9 cellular contexts compared by ENCODE assay signal in genomic region chr19:48997972-48998371, GRCh38. TPM values are rescaled to one million over a fixed set of nuclear protein-coding genes. Genes with fewer than 3 reads are reported as not detected.
A peak's percentile ranks its signal among the peaks of the same experiment; 100 is the strongest.
DNase-seq lines count a peak whose midpoint lies in the region; ATAC-seq and TF ChIP-seq lines count a peak whose summit lies in the region.
"Had no signal": no experiment of that assay in that cellular context is flagged by ENCODE, and none has a peak within 500 bp of the region (broad histone marks: within the 10 kb centered on the region; RNA-seq: fewer than 3 reads in every experiment).

No MANE protein-coding gene starts in this region.

- H3K4me3 Mint-ChIP-seq in natural killer cell = no peak overlapping the region
- no peak overlapping the region for H3K4me3 Mint-ChIP-seq in natural killer cell treated with Interleukin-12 subunit alpha and Interleukin-12 subunit beta and Interleukin-15 and Interleukin-18, amount 100 ng/mL, for 72 hours
- no peak overlapping the region for H3K4me3 Mint-ChIP-seq in activated T-helper 2 cell treated with anti-CD3 and anti-CD28 coated beads, Interferon-gamma antibody, Interleukin-2, Interleukin-4, amounts not matched to agents 10 μg/mL and 5 μg/mL and 100 μg/mL, durations not matched to agents 14 hours and 24 hours and 36 hours (ENCODE audit: low read depth)

- no peaks in the 10 kb centered on the region for H3K27me3 Mint-ChIP-seq in natural killer cell (ENCODE audit: low read depth in 2 of 2)
- H3K27me3 Mint-ChIP-seq in natural killer cell treated with Interleukin-12 subunit alpha and Interleukin-12 subunit beta and Interleukin-15 and Interleukin-18, amount 100 ng/mL, for 72 hours = no peaks in the 10 kb centered on the region
- H3K27me3 Mint-ChIP-seq in activated T-helper 2 cell treated with anti-CD3 and anti-CD28 coated beads, Interferon-gamma antibody, Interleukin-2, Interleukin-4, amounts not matched to agents 10 μg/mL and 5 μg/mL and 100 μg/mL, durations not matched to agents 14 hours and 24 hours and 36 hours (ENCODE audit: low read depth) = no peaks in the 10 kb centered on the region

- ATAC-seq in natural killer cell (no peak), HG03108 (IDR thresholded peaks at IDR 0.05; ENCODE audit: unreplicated experiment) (no peak), GM21528 (IDR thresholded peaks at IDR 0.05; ENCODE audit: low FRiP score, unreplicated experiment) (no peak), HG02973 (IDR thresholded peaks at IDR 0.05; ENCODE audit: unreplicated experiment) (no peak)
- no peak for ATAC-seq in natural killer cell treated with Interleukin-12 subunit alpha and Interleukin-12 subunit beta and Interleukin-15 and Interleukin-18, amount 100 ng/mL, for 72 hours

- no peaks in the 10 kb centered on the region for H3K36me3 Mint-ChIP-seq in natural killer cell
- H3K36me3 Mint-ChIP-seq in natural killer cell treated with Interleukin-12 subunit alpha and Interleukin-12 subunit beta and Interleukin-15 and Interleukin-18, amount 100 ng/mL, for 72 hours = no peaks in the 10 kb centered on the region
- peaks cover 34% of the 10 kb centered on the region for H3K36me3 Mint-ChIP-seq in activated T-helper 2 cell treated with anti-CD3 and anti-CD28 coated beads, Interferon-gamma antibody, Interleukin-2, Interleukin-4, amounts not matched to agents 10 μg/mL and 5 μg/mL and 100 μg/mL, durations not matched to agents 14 hours and 24 hours and 36 hours (ENCODE audit: low read depth)

- no peak overlapping the region for H3K27ac Mint-ChIP-seq in natural killer cell
- H3K27ac Mint-ChIP-seq in natural killer cell treated with Interleukin-12 subunit alpha and Interleukin-12 subunit beta and Interleukin-15 and Interleukin-18, amount 100 ng/mL, for 72 hours = no peak overlapping the region
- no peak overlapping the region for H3K27ac Mint-ChIP-seq in activated T-helper 2 cell treated with anti-CD3 and anti-CD28 coated beads, Interferon-gamma antibody, Interleukin-2, Interleukin-4, amounts not matched to agents 10 μg/mL and 5 μg/mL and 100 μg/mL, durations not matched to agents 14 hours and 24 hours and 36 hours

- peaks cover 11 to 24% of the 10 kb centered on the region in 2 donors for H3K4me1 Mint-ChIP-seq in natural killer cell
- peaks cover 18 to 28% of the 10 kb centered on the region in 2 donors for H3K4me1 Mint-ChIP-seq in natural killer cell treated with Interleukin-12 subunit alpha and Interleukin-12 subunit beta and Interleukin-15 and Interleukin-18, amount 100 ng/mL, for 72 hours (ENCODE audit: low read depth in 2 of 2)
- peaks cover 16% of the 10 kb centered on the region for H3K4me1 Mint-ChIP-seq in activated T-helper 2 cell treated with anti-CD3 and anti-CD28 coated beads, Interferon-gamma antibody, Interleukin-2, Interleukin-4, amounts not matched to agents 10 μg/mL and 5 μg/mL and 100 μg/mL, durations not matched to agents 14 hours and 24 hours and 36 hours (ENCODE audit: low read depth)

- H3K9me3 Mint-ChIP-seq in natural killer cell = no peaks in the 10 kb centered on the region
- H3K9me3 Mint-ChIP-seq in natural killer cell treated with Interleukin-12 subunit alpha and Interleukin-12 subunit beta and Interleukin-15 and Interleukin-18, amount 100 ng/mL, for 72 hours = no peaks in the 10 kb centered on the region
- no peaks in the 10 kb centered on the region for H3K9me3 Mint-ChIP-seq in activated T-helper 2 cell treated with anti-CD3 and anti-CD28 coated beads, Interferon-gamma antibody, Interleukin-2, Interleukin-4, amounts not matched to agents 10 μg/mL and 5 μg/mL and 100 μg/mL, durations not matched to agents 14 hours and 24 hours and 36 hours

- DNase-seq in natural killer cell = peak; percentile 35
- no peak for DNase-seq in natural killer cell treated with Interleukin-12 subunit alpha and Interleukin-12 subunit beta and Interleukin-15 and Interleukin-18, amount 100 ng/mL, for 72 hours (ENCODE audit: low spot score)
- DNase-seq in NCI-H748 (lab: John Stamatoyannopoulos, UW; ENCODE audit: unreplicated experiment) = peak; percentile 69
- DNase-seq in activated T-helper 2 cell treated with anti-CD3 and anti-CD28 coated beads, Interferon-gamma antibody, Interleukin-2, Interleukin-4, amounts not matched to agents 10 μg/mL and 5 μg/mL and 100 μg/mL, durations not matched to agents 14 hours and 24 hours and 36 hours (ENCODE audit: low spot score) = peak; percentile 46
- peak; percentile 92 for DNase-seq in islet precursor cell

- intact Hi-C loops in natural killer cell (cut with micrococcal nuclease) = loop anchor here (10.0 kb wide), 2 partner anchors 147 to 363 kb away; partner anchors contain the start of gene DBP
- intact Hi-C loops in activated T-helper 2 cell treated with anti-CD3 and anti-CD28 coated beads, Interferon-gamma antibody, Interleukin-2, Interleukin-4, amounts not matched to agents 10 μg/mL and 5 μg/mL and 100 μg/mL, durations not matched to agents 14 hours and 24 hours and 36 hours (cut with micrococcal nuclease) = loop anchor here (10.0 kb wide), 1 partner anchor 147 kb away; no protein-coding TSS in a partner anchor

- TF ChIP-seq CTCF in natural killer cell (IDR thresholded peaks at IDR 0.05) = no peak

RNA-seq across cellular contexts. Expression of gene RUVBL2, which starts 4.3 kb away (rescaled TPM):
- total RNA-seq in natural killer cell = 10 to 100 TPM; 23.6 to 28.3 (median 26.5) TPM
- total RNA-seq in natural killer cell treated with Interleukin-12 subunit alpha and Interleukin-12 subunit beta and Interleukin-15 and Interleukin-18, amount 100 ng/mL, for 72 hours = 100 to 1,000 TPM; 101 to 173 TPM
- total RNA-seq in activated T-helper 2 cell treated with anti-CD3 and anti-CD28 coated beads, Interferon-gamma antibody, Interleukin-2, Interleukin-4, amounts not matched to agents 10 μg/mL and 5 μg/mL and 100 μg/mL, durations not matched to agents 14 hours and 24 hours and 36 hours = 160 and 170 TPM in 2 replicates

RNA-seq across cellular contexts. Expression of gene GYS1, which starts 4.9 kb away (rescaled TPM):
- total RNA-seq in natural killer cell = 10 to 100 TPM; 31.6 to 34.5 (median 34.4) TPM
- total RNA-seq in natural killer cell treated with Interleukin-12 subunit alpha and Interleukin-12 subunit beta and Interleukin-15 and Interleukin-18, amount 100 ng/mL, for 72 hours = 100 to 1,000 TPM in 1 of 2 donors, 10 to 100 TPM in 1; 85.7 to 119 TPM
- total RNA-seq in activated T-helper 2 cell treated with anti-CD3 and anti-CD28 coated beads, Interferon-gamma antibody, Interleukin-2, Interleukin-4, amounts not matched to agents 10 μg/mL and 5 μg/mL and 100 μg/mL, durations not matched to agents 14 hours and 24 hours and 36 hours = 68.5 and 70.3 TPM in 2 replicates

RNA-seq across cellular contexts. Expression of gene LHB, which starts 18.9 kb away (rescaled TPM):
- 1 to 10 TPM in 1 of 3 donors, not detected in 2; 1.4 TPM for total RNA-seq in natural killer cell
- total RNA-seq in natural killer cell treated with Interleukin-12 subunit alpha and Interleukin-12 subunit beta and Interleukin-15 and Interleukin-18, amount 100 ng/mL, for 72 hours = not detected
- total RNA-seq in activated T-helper 2 cell treated with anti-CD3 and anti-CD28 coated beads, Interferon-gamma antibody, Interleukin-2, Interleukin-4, amounts not matched to agents 10 μg/mL and 5 μg/mL and 100 μg/mL, durations not matched to agents 14 hours and 24 hours and 36 hours = 0.41 TPM in 1 of 2 replicates, not detected in the other
- total RNA-seq: dermis microvascular lymphatic vessel endothelial cell had no signal

RNA-seq across cellular contexts. Expression of gene CGB3, which starts 26.2 kb away (rescaled TPM):
- not detected for total RNA-seq in natural killer cell
- total RNA-seq in natural killer cell treated with Interleukin-12 subunit alpha and Interleukin-12 subunit beta and Interleukin-15 and Interleukin-18, amount 100 ng/mL, for 72 hours = not detected
- not detected in 2 replicates for total RNA-seq in activated T-helper 2 cell treated with anti-CD3 and anti-CD28 coated beads, Interferon-gamma antibody, Interleukin-2, Interleukin-4, amounts not matched to agents 10 μg/mL and 5 μg/mL and 100 μg/mL, durations not matched to agents 14 hours and 24 hours and 36 hours
- total RNA-seq: dermis microvascular lymphatic vessel endothelial cell had no signal

RNA-seq across cellular contexts. Expression of gene FTL, which starts 32.9 kb away (rescaled TPM):
- 1,000 to 10,000 TPM in 2 of 3 donors, 100 to 1,000 TPM in 1; 554 to 1,168 (median 1,024) TPM for total RNA-seq in natural killer cell
- 1,000 to 10,000 TPM; 1,643 to 2,467 TPM for total RNA-seq in natural killer cell treated with Interleukin-12 subunit alpha and Interleukin-12 subunit beta and Interleukin-15 and Interleukin-18, amount 100 ng/mL, for 72 hours
- total RNA-seq in activated T-helper 2 cell treated with anti-CD3 and anti-CD28 coated beads, Interferon-gamma antibody, Interleukin-2, Interleukin-4, amounts not matched to agents 10 μg/mL and 5 μg/mL and 100 μg/mL, durations not matched to agents 14 hours and 24 hours and 36 hours = 646 and 658 TPM in 2 replicates
